ENCODE assay signal across 8 cellular contexts in genomic region chr3:11719406-11720219, GRCh38.
DNase-seq lines count a peak whose midpoint lies in the region; ATAC-seq, FAIRE-seq and TF ChIP-seq lines count a peak whose summit lies in the region.

No MANE protein-coding gene starts in this region.

- peak; percentile 51 for ATAC-seq in HG02610 (IDR thresholded peaks at IDR 0.05; ENCODE audit: unreplicated experiment)

- no peak for TF ChIP-seq CTCF in kidney epithelial cell (IDR thresholded peaks at IDR 0.05; ENCODE audit: insufficient read depth, low read length, poor library complexity, severe bottlenecking)

- no peak for FAIRE-seq in GM12891 (lab: Jason Lieb, UNC)

- H3K36me3 ChIP-seq in kidney epithelial cell (ENCODE audit: control insufficient read depth, insufficient read depth, low read length), result no peaks in the 10 kb centered on the region

- H3K4me3 ChIP-seq in kidney epithelial cell (ENCODE audit: low read depth, low read length), result peak overlapping the region; percentile 62

- TF ChIP-seq POLR2A in GM12891 (IDR thresholded peaks at IDR 0.05; ENCODE audit: low read depth, low read length), result no peak

- no peaks in the 10 kb centered on the region for H3K27me3 ChIP-seq in kidney epithelial cell (ENCODE audit: control insufficient read depth, insufficient read depth, low read length)

- DNase-seq in GM12891 (ENCODE audit: insufficient read length, low spot score), result peak; percentile 59
- peak; percentile 90 for DNase-seq in NCI-H146 (lab: John Stamatoyannopoulos, UW)
- peak; percentile 48 to 65 for DNase-seq in activated CD4-positive, alpha-beta T cell treated with anti-CD3 and anti-CD28 coated beads for 24 hours (ENCODE audit: low read depth in 2 of 2)
- DNase-seq in cerebellum (ENCODE audit: low spot score), result peak; percentile 97
- no peak for DNase-seq in kidney epithelial cell (ENCODE audit: low read depth)
- peak; percentile 82 for DNase-seq in stimulated activated CD4-positive, alpha-beta T cell treated with anti-CD3 and anti-CD28 coated beads, Interleukin-15, amount 100 ng/mL, for 24 hours
- DNase-seq in middle frontal gyrus (ENCODE audit: extremely low spot score, low spot score), result no peak

TF ChIP-seq in GM12891, 5 proteins besides CTCF, POLR2A, EP300 and RAD21:
- no peak for TF ChIP-seq POU2F2 (IDR thresholded peaks at IDR 0.05; ENCODE audit: low read depth, low read length)
- no peak for TF ChIP-seq PAX5 (IDR thresholded peaks at IDR 0.05; ENCODE audit: insufficient read depth, low read length, severe bottlenecking)
- no peak for TF ChIP-seq SPI1 (IDR thresholded peaks at IDR 0.05; ENCODE audit: low read depth, low read length)
- no peak for TF ChIP-seq POLR2AphosphoS5 (IDR thresholded peaks at IDR 0.05; ENCODE audit: low read depth, low read length)
- no peak for TF ChIP-seq TAF1 (IDR thresholded peaks at IDR 0.05; ENCODE audit: low read depth, low read length)

Comparison
In these comparisons a context has a peak if more than half of its experiments do, and no peak if none do; other contexts are left out.
1. DNase-seq: peak in GM12891 (single experiment), NCI-H146 (single experiment), activated CD4-positive, alpha-beta T cell treated with anti-CD3 and anti-CD28 coated beads for 24 hours (2 of 2), cerebellum (single experiment) and stimulated activated CD4-positive, alpha-beta T cell treated with anti-CD3 and anti-CD28 coated beads, Interleukin-15, amount 100 ng/mL, for 24 hours (single experiment); none in kidney epithelial cell (single experiment) and middle frontal gyrus (single experiment).